Comparison of ENCODE assay signal across 31 cellular contexts in the genomic region with DNA sequence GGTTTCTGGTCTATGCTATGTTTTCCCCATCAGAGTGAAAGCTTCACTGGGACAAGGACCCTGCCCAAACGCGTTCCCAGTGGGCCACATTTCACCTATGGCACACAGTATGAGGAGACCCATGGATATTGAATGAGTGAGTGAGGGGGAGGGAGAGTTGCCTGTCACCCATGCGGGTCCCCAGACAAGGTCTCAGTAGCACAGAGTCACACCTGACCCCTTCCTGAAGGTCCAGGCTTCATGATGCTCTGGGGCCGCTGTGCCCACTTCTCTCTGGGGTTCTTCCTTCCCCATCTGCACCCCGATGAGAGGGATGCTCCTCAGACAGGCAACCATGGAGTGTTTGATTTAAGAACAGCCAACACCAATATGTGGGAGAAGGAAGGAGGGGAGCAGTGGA.
"Had no signal": no experiment of that assay in that cellular context is flagged by ENCODE, and none has a peak within 500 bp of the region (broad histone marks: within the 10 kb centered on the region; RNA-seq: fewer than 3 reads in every experiment).

No MANE protein-coding gene starts in this region.

- H3K9me3 ChIP-seq: ascending aorta, MG63, Peyer's patch, SJSA1, SK-N-SH had no signal

- H3K4me3 Mint-ChIP-seq: activated CD4-positive, alpha-beta T cell treated with anti-CD3 and anti-CD28 coated beads, Interleukin-2, amount 10 ng/mL, durations not matched to agents 24 days and 14 days; activated CD8-positive, alpha-beta T cell treated with anti-CD3 and anti-CD28 coated beads for 36 hours; activated naive CD4-positive, alpha-beta T cell treated with anti-CD3 and anti-CD28 coated beads, Interleukin-2, amount 10 ng/mL, durations not matched to agents 7 days and 5 days; activated naive CD8-positive, alpha-beta T cell; activated T-cell treated with anti-CD3 and anti-CD28 coated beads, Interleukin-2, amount 50 U/mL, for 24 hours; T-helper 1 cell treated with Interleukin-12 subunit alpha and Interleukin-12 subunit beta and Interleukin-4 antibody, amounts not matched to agents 30 μg/mL and 1 μg/mL, for 36 hours; T-helper 2 cell treated with Interferon-gamma antibody and Interleukin-4, amounts not matched to agents 5 μg/mL and 100 μg/mL, for 36 hours had no signal

- H3K36me3 Mint-ChIP-seq: activated naive CD4-positive, alpha-beta T cell treated with anti-CD3 and anti-CD28 coated beads, Interleukin-2, amount 10 ng/mL, durations not matched to agents 7 days and 5 days; activated naive CD8-positive, alpha-beta T cell had no signal

- H3K4me3 ChIP-seq: ascending aorta, cardiac muscle cell, MG63, Peyer's patch, SJSA1 had no signal

- H3K9me3 Mint-ChIP-seq: activated CD4-positive, alpha-beta T cell treated with anti-CD3 and anti-CD28 coated beads, Interleukin-2, amount 10 ng/mL, durations not matched to agents 24 days and 14 days; activated CD8-positive, alpha-beta T cell treated with anti-CD3 and anti-CD28 coated beads for 36 hours; activated naive CD4-positive, alpha-beta T cell treated with anti-CD3 and anti-CD28 coated beads, Interleukin-2, amount 10 ng/mL, durations not matched to agents 7 days and 5 days; activated T-cell treated with anti-CD3 and anti-CD28 coated beads, Interleukin-2, amount 50 U/mL, for 24 hours; activated T-helper 2 cell treated with anti-CD3 and anti-CD28 coated beads, Interferon-gamma antibody, Interleukin-2, Interleukin-4, amounts not matched to agents 10 μg/mL and 5 μg/mL and 100 μg/mL, durations not matched to agents 14 hours and 24 hours and 36 hours; T-helper 1 cell treated with Interleukin-12 subunit alpha and Interleukin-12 subunit beta and Interleukin-4 antibody, amounts not matched to agents 30 μg/mL and 1 μg/mL, for 36 hours; T-helper 2 cell treated with Interferon-gamma antibody and Interleukin-4, amounts not matched to agents 5 μg/mL and 100 μg/mL, for 36 hours had no signal

- H3K36me3 ChIP-seq: ascending aorta, cardiac muscle cell, MG63, Peyer's patch, SJSA1 had no signal

- H3K27me3 ChIP-seq: ascending aorta, Peyer's patch had no signal

- H3K27ac ChIP-seq: ascending aorta, cardiac muscle cell, Peyer's patch, SJSA1 had no signal

- H3K9ac ChIP-seq: SK-N-SH had no signal

- DNase-seq: activated CD4-positive, alpha-beta T cell treated with anti-CD3 and anti-CD28 coated beads, Interleukin-2, amount 10 ng/mL, durations not matched to agents 24 days and 14 days; activated CD4-positive, alpha-beta T cell treated with anti-CD3 and anti-CD28 coated beads, Interleukin-2, amount 50 U/mL, for 4 hours; activated CD8-positive, alpha-beta T cell treated with anti-CD3 and anti-CD28 coated beads for 36 hours; activated naive CD4-positive, alpha-beta T cell treated with anti-CD3 and anti-CD28 coated beads, Interleukin-2, amount 10 ng/mL, durations not matched to agents 7 days and 5 days; activated T-cell treated with anti-CD3 and anti-CD28 coated beads, Interleukin-2, amount 50 U/mL, for 24 hours; amygdala; Kasumi-1; KG1; MG63; NCI-H1048; NCI-H1105 treated with DMSO at 0.1 percent for 48 hours; NCI-H1436 treated with DMSO at 0.1 percent for 48 hours; NCI-H1694 treated with DMSO at 0.1 percent for 48 hours; NCI-H2029; NCI-H345; NCI-H510A; NCI-H526; NCI-H748 treated with DMSO at 0.1 percent for 48 hours; NK-92 treated with Interleukin-12 subunit alpha and Interleukin-12 subunit beta, amount 100 ng/mL, for 24 hours; PC-3; RPMI8226; SHP77 treated with DMSO at 0.1 percent for 48 hours; SK-N-SH had no signal

- H3K27ac Mint-ChIP-seq: activated CD4-positive, alpha-beta T cell treated with anti-CD3 and anti-CD28 coated beads, Interleukin-2, amount 10 ng/mL, durations not matched to agents 24 days and 14 days; activated CD8-positive, alpha-beta T cell treated with anti-CD3 and anti-CD28 coated beads for 36 hours; activated naive CD4-positive, alpha-beta T cell treated with anti-CD3 and anti-CD28 coated beads, Interleukin-2, amount 10 ng/mL, durations not matched to agents 7 days and 5 days; activated naive CD8-positive, alpha-beta T cell; activated T-cell treated with anti-CD3 and anti-CD28 coated beads, Interleukin-2, amount 50 U/mL, for 24 hours; activated T-helper 2 cell treated with anti-CD3 and anti-CD28 coated beads, Interferon-gamma antibody, Interleukin-2, Interleukin-4, amounts not matched to agents 10 μg/mL and 5 μg/mL and 100 μg/mL, durations not matched to agents 14 hours and 24 hours and 36 hours; T-helper 1 cell treated with Interleukin-12 subunit alpha and Interleukin-12 subunit beta and Interleukin-4 antibody, amounts not matched to agents 30 μg/mL and 1 μg/mL, for 36 hours; T-helper 2 cell treated with Interferon-gamma antibody and Interleukin-4, amounts not matched to agents 5 μg/mL and 100 μg/mL, for 36 hours had no signal

- H3K4me1 ChIP-seq: ascending aorta, Peyer's patch, SJSA1 had no signal

- H3K4me1 Mint-ChIP-seq: activated CD4-positive, alpha-beta T cell treated with anti-CD3 and anti-CD28 coated beads, Interleukin-2, amount 10 ng/mL, durations not matched to agents 24 days and 14 days; activated naive CD4-positive, alpha-beta T cell treated with anti-CD3 and anti-CD28 coated beads, Interleukin-2, amount 10 ng/mL, durations not matched to agents 7 days and 5 days had no signal
